16 cellular contexts compared by ENCODE assay signal in the genomic region with DNA sequence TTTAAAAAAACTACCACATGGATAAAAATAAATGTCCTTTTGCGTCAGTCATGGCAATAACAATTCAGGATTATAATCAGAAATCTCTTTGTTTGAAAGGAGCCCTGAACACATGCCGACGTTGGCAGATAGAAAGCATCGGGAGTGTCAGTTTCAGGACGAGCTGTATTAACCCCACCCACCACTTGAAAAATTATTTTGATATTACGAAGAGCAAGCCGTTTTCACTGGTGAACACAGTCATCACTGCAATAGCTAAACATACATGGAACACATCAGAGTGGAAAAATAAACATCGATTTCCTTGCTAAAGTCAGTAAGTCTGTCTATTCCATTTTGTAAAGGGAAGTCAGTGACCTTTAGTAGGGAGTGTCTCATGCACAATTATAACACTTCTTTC.
"Had no signal": no experiment of that assay in that cellular context is flagged by ENCODE, and none has a peak within 500 bp of the region (broad histone marks: within the 10 kb centered on the region; RNA-seq: fewer than 3 reads in every experiment).

No MANE protein-coding gene starts in this region.

- H3K9me3 ChIP-seq: upper lobe of right lung had no signal

- H3K4me1 ChIP-seq: parathyroid adenoma, spleen, upper lobe of right lung had no signal

- DNase-seq: activated CD4-positive, alpha-beta T cell treated with anti-CD3 and anti-CD28 coated beads for 36 hours; activated CD8-positive, alpha-beta memory T cell treated with anti-CD3 and anti-CD28 coated beads, Interleukin-2, amount 50 U/mL, for 48 hours; activated CD8-positive, alpha-beta T cell treated with anti-CD3 and anti-CD28 coated beads for 36 hours; activated naive CD4-positive, alpha-beta T cell; cerebellar nuclear complex; glutamatergic neuron; spleen; stimulated activated CD4-positive, alpha-beta T cell treated with anti-CD3 and anti-CD28 coated beads, Interleukin-1b, Interleukin-23, amount 100 ng/mL, for 48 hours; stimulated activated naive B cell treated with anti-CD40 and anti-IgM and Interleukin-4, amounts not matched to agents 10 μg/mL and 1 μg/mL and 100 μg/mL, for 72 hours; substantia nigra; T-cell; upper lobe of right lung had no signal

- H3K27ac ChIP-seq: parathyroid adenoma, SK-N-MC, spleen, upper lobe of right lung, VCaP had no signal

- H3K27me3 ChIP-seq: spleen, upper lobe of right lung had no signal

- ATAC-seq: activated CD4-positive, alpha-beta T cell treated with anti-CD3 and anti-CD28 coated beads for 36 hours; activated CD8-positive, alpha-beta T cell treated with anti-CD3 and anti-CD28 coated beads for 36 hours; left lobe of liver; stimulated activated naive B cell treated with anti-CD40 and anti-IgM and Interleukin-4, amounts not matched to agents 10 μg/mL and 1 μg/mL and 100 μg/mL, for 72 hours; T-cell; upper lobe of right lung had no signal

- H3K4me3 ChIP-seq: SK-N-MC, spleen, upper lobe of right lung had no signal

- H3K36me3 ChIP-seq: spleen, upper lobe of right lung had no signal
